ENCODE assay signal across 1 cellular context in genomic region chr19:10104665-10105221, GRCh38.
TF ChIP-seq lines count a peak whose summit lies in the region.

No MANE protein-coding gene starts in this region.

TF ChIP-seq in GM12878, 131 proteins besides CTCF, POLR2A, EP300 and RAD21 (continued from another document and continues in another):
- TF ChIP-seq SP1 (IDR thresholded peaks at IDR 0.05; ENCODE audit: low read depth, low read length) (peak; percentile 84), KLF5 (IDR thresholded peaks at IDR 0.05; ENCODE audit: partially characterized antibody) (peak; percentile 54), SKIL (IDR thresholded peaks at IDR 0.05; ENCODE audit: low read depth, poor library complexity, severe bottlenecking) (peak; percentile 72), ZBTB11 (CRISPR knock-in tag; IDR thresholded peaks at IDR 0.05) (no peak), RELB (IDR thresholded peaks at IDR 0.05; ENCODE audit: low read depth) (no peak), HCFC1 (IDR thresholded peaks at IDR 0.05; ENCODE audit: low read length) (no peak), POLR2AphosphoS2 (IDR thresholded peaks at IDR 0.05; ENCODE audit: low read depth, low read length) (no peak; the same call in 1 of the 2 replicates), IRF4 (IDR thresholded peaks at IDR 0.05; ENCODE audit: low read depth, low read length) (peak; percentile 59), BACH1 (IDR thresholded peaks at IDR 0.05; ENCODE audit: borderline replicate concordance) (peak; percentile 79; the same call in 1 of the 2 replicates), FOXK2 (IDR thresholded peaks at IDR 0.05) (no peak), SPI1 (IDR thresholded peaks at IDR 0.05; ENCODE audit: borderline replicate concordance, insufficient read depth, low read depth, low read length) (peak; percentile 80), ESRRA (IDR thresholded peaks at IDR 0.05; ENCODE audit: low read length) (no peak), HDAC6 (IDR thresholded peaks at IDR 0.05; ENCODE audit: unreplicated experiment) (no peak), NR2F1 (conservative IDR thresholded peaks at IDR 0.05) (peak; percentile 99), DPF2 (IDR thresholded peaks at IDR 0.05) (peak; percentile 51), CHD1 (IDR thresholded peaks at IDR 0.05; ENCODE audit: low read depth, low read length) (0 out of 2 replicates have a peak, but pooled peaks have one; percentile 28), TAF1 (IDR thresholded peaks at IDR 0.05; ENCODE audit: borderline replicate concordance, low read depth, low read length) (no peak), GABPA (IDR thresholded peaks at IDR 0.05; ENCODE audit: low read depth) (no peak), SIN3A (IDR thresholded peaks at IDR 0.05; ENCODE audit: low read depth, low read length) (no peak), E4F1 (IDR thresholded peaks at IDR 0.05; ENCODE audit: borderline replicate concordance, partially characterized antibody) (peak; percentile 51), FOXM1 (IDR thresholded peaks at IDR 0.05; ENCODE audit: low read depth, low read length) (peak; percentile 88; the same call in 1 of the 2 replicates), JUNB (IDR thresholded peaks at IDR 0.05) (no peak), NFXL1 (IDR thresholded peaks at IDR 0.05; ENCODE audit: borderline replicate concordance) (no peak), PBX3 (IDR thresholded peaks at IDR 0.05; ENCODE audit: insufficient replicate concordance, low read depth, low read length) (no peak), WRNIP1 (IDR thresholded peaks at IDR 0.05; ENCODE audit: borderline replicate concordance, low read depth, low read length) (peak; percentile 66; the same call in 1 of the 2 replicates), SIX5 (IDR thresholded peaks at IDR 0.05; ENCODE audit: low read depth, low read length, severe bottlenecking) (no peak), IKZF1 (conservative IDR thresholded peaks at IDR 0.05) (peak; percentile 81), PAX5 (IDR thresholded peaks at IDR 0.05; ENCODE audit: borderline replicate concordance, low read depth, low read length) (peak; percentile 88), MYC (IDR thresholded peaks at IDR 0.05; ENCODE audit: insufficient read depth, insufficient read length, insufficient replicate concordance, low read length, severe bottlenecking) (no peak), MXI1 (IDR thresholded peaks at IDR 0.05; ENCODE audit: low read depth, low read length) (peak; percentile 63), ZBED1 (IDR thresholded peaks at IDR 0.05; ENCODE audit: borderline replicate concordance) (peak; percentile 89; the same call in 1 of the 2 replicates), STAT1 (conservative IDR thresholded peaks at IDR 0.05) (no peak), CBX5 (IDR thresholded peaks at IDR 0.05; ENCODE audit: low read depth) (no peak), ZBTB40 (IDR thresholded peaks at IDR 0.05; ENCODE audit: borderline replicate concordance) (peak; percentile 26; the same call in 1 of the 2 replicates), IRF3 (IDR thresholded peaks at IDR 0.05) (no peak), MEF2B (IDR thresholded peaks at IDR 0.05; ENCODE audit: partially characterized antibody, poor library complexity, severe bottlenecking) (peak; percentile 99), CREB1 (IDR thresholded peaks at IDR 0.05; ENCODE audit: low read depth) (peak; percentile 68), KDM1A (IDR thresholded peaks at IDR 0.05; ENCODE audit: borderline replicate concordance) (no peak), STAT3 (IDR thresholded peaks at IDR 0.05; ENCODE audit: low read depth, low read length) (0 out of 2 replicates have a peak, but pooled peaks have one; percentile 75), MTA2 (IDR thresholded peaks at IDR 0.05; ENCODE audit: low read depth) (peak; percentile 80), SMARCA5 (IDR thresholded peaks at IDR 0.05) (no peak), HSF1 (IDR thresholded peaks at IDR 0.05; ENCODE audit: low read depth, low read length) (no peak), POU2F2 (IDR thresholded peaks at IDR 0.05; ENCODE audit: borderline replicate concordance, low read depth, low read length) (peak; percentile 88)
